In the genomic region with DNA sequence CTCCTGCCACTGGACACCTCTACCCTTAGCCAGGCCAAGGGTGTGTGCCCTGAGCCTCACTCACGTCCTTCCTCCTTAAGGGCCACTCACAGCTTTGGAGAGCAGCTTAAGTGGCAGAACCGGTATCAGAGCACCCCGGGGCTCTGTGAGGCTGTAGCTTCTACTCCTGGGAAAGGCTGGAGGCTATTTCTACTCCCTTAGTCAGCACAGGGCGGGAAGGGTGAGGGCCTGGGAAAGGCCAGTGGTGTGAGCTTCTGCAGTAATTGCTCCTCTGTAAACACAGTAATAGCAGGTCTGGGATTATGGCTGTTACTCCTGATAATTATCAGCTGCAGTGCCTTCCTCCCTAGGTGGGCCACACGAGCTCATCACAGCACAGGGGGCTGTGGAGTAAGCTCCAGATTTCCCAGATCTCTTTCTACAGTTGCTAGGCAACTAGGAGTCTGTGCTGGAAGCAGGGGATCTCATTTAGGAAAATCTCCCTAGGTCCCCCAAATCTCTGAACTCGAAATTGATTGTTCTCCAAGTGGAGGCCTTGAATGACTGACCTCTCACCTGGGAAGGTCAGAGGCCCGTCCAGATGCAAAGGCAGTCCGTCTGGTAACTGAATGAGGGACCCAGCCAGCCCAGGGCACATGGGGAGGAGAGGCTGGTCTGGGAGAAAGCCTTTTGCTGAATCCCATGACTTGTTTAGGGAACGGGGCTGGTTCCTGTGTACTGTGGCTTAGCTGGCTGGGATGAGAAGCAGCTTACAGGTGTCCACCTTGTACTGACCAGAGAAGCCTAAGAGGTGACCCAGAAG, we compare ENCODE assay signal across 9 cellular contexts. TPM values are rescaled to one million over a fixed set of nuclear protein-coding genes. Genes with fewer than 3 reads are reported as not detected.
A peak's percentile ranks its signal among the peaks of the same experiment; 100 is the strongest.
DNase-seq lines count a peak whose midpoint lies in the region; ATAC-seq, FAIRE-seq and TF ChIP-seq lines count a peak whose summit lies in the region.
"Had no signal": no experiment of that assay in that cellular context is flagged by ENCODE, and none has a peak within 500 bp of the region (broad histone marks: within the 10 kb centered on the region; RNA-seq: fewer than 3 reads in every experiment).

No MANE protein-coding gene starts in this region.

- H3K9ac ChIP-seq in parathyroid adenoma: no peak overlapping the region

- intact Hi-C loops in dorsolateral prefrontal cortex (cut with DNase I): no loop called here

- peaks cover 3% of the 10 kb centered on the region for H3K4me1 ChIP-seq in parathyroid adenoma
- H3K4me1 ChIP-seq in tibial nerve: peaks cover 0 to 13% (median 9%) of the 10 kb centered on the region in 4 donors

- no peaks in the 10 kb centered on the region for H3K79me2 ChIP-seq in parathyroid adenoma

- H3K36me3 ChIP-seq in parathyroid adenoma (ENCODE audit: control insufficient read depth, insufficient read depth, low read length) (no peaks in the 10 kb centered on the region), tibial nerve (no peaks in the 10 kb centered on the region)

- no peak for FAIRE-seq in urothelium cell line (lab: Jason Lieb, UNC)

- WGBS in tibial nerve, 2 donors: 47 to 58% methylated on average over 8 to 9 of the region's 9 CpGs

- H3K4me3 ChIP-seq in dorsolateral prefrontal cortex (no peak overlapping the region), parathyroid adenoma (ENCODE audit: low read depth, low read length) (no peak overlapping the region), tibial nerve (no peak overlapping the region)

- no peaks in the 10 kb centered on the region for H3K9me3 ChIP-seq in parathyroid adenoma (ENCODE audit: control insufficient read depth, low read length)
- no peaks in the 10 kb centered on the region for H3K9me3 ChIP-seq in tibial nerve

- H2AFZ ChIP-seq in parathyroid adenoma: peak overlapping the region; percentile 48

- no peak for TF ChIP-seq EP300 in tibial nerve (IDR thresholded peaks at IDR 0.05)

- no peak for ATAC-seq in GM18519 (IDR thresholded peaks at IDR 0.05; ENCODE audit: low FRiP score, unreplicated experiment)

- DNase-seq in ELF-1 (ENCODE audit: low read depth, low spot score): peak; percentile 97
- peak; percentile 47 for DNase-seq in NCI-H2029 (lab: John Stamatoyannopoulos, UW)
- DNase-seq in dorsolateral prefrontal cortex: no peak
- no peak for DNase-seq in tibial nerve (ENCODE audit: low spot score in 2 of 2)
- no peak for DNase-seq in urothelium cell line (ENCODE audit: low spot score)
- DNase-seq in activated T-cell treated with anti-CD3 and anti-CD28 coated beads, Interleukin-2, amount 50 U/mL, for 1 hour: no peak
- DNase-seq: activated T-cell treated with anti-CD3 and anti-CD28 coated beads, Interleukin-2, amount 50 U/mL, for 24 hours had no signal

- H3K27ac ChIP-seq in dorsolateral prefrontal cortex (peak overlapping the region in 46 of 59 donors; percentile 6 to 79 (median 51)), parathyroid adenoma (no peak overlapping the region), tibial nerve (peak overlapping the region in 1 of 4 donors; percentile 46)

- TF ChIP-seq CTCF in dorsolateral prefrontal cortex (IDR thresholded peaks at IDR 0.05 in 54 of 56, conservative IDR thresholded peaks at IDR 0.05 in 2 of 56; ENCODE audit: low read depth in 1 of 56, partially characterized antibody in 56 of 56): no peak
- no peak for TF ChIP-seq CTCF in parathyroid adenoma (IDR thresholded peaks at IDR 0.05)
- no peak for TF ChIP-seq CTCF in tibial nerve (IDR thresholded peaks at IDR 0.05)

- no peak for TF ChIP-seq POLR2A in tibial nerve (IDR thresholded peaks at IDR 0.05)

- H3K4me2 ChIP-seq in parathyroid adenoma (ENCODE audit: low read length): no peak overlapping the region

- H3K27me3 ChIP-seq in dorsolateral prefrontal cortex (no peaks in the 10 kb centered on the region), parathyroid adenoma (ENCODE audit: control insufficient read depth, insufficient read depth, low read length) (no peaks in the 10 kb centered on the region), tibial nerve (no peaks in the 10 kb centered on the region)

RNA-seq across cellular contexts. Expression of a gene that starts 29.3 kb away (rescaled TPM):
- 10 to 100 TPM in 118 of 120 experiments, 1 to 10 TPM in 2; 8.1 to 74.9 (median 17.6) TPM for total RNA-seq in dorsolateral prefrontal cortex
- total RNA-seq in tibial nerve: 10 to 100 TPM in 3 of 4 donors, 1 to 10 TPM in 1; 8.1 to 16.3 (median 13.1) TPM

Comparison
In these comparisons a context has a peak if more than half of its experiments do, and no peak if none do; other contexts are left out.
1. DNase-seq: peak in ELF-1 (single experiment) and NCI-H2029 (single experiment); none in dorsolateral prefrontal cortex (0 of 10), tibial nerve (0 of 2), urothelium cell line (single experiment) and activated T-cell treated with anti-CD3 and anti-CD28 coated beads, Interleukin-2, amount 50 U/mL, for 1 hour (single experiment).